ENCODE assay signal across 8 cellular contexts in the genomic region with DNA sequence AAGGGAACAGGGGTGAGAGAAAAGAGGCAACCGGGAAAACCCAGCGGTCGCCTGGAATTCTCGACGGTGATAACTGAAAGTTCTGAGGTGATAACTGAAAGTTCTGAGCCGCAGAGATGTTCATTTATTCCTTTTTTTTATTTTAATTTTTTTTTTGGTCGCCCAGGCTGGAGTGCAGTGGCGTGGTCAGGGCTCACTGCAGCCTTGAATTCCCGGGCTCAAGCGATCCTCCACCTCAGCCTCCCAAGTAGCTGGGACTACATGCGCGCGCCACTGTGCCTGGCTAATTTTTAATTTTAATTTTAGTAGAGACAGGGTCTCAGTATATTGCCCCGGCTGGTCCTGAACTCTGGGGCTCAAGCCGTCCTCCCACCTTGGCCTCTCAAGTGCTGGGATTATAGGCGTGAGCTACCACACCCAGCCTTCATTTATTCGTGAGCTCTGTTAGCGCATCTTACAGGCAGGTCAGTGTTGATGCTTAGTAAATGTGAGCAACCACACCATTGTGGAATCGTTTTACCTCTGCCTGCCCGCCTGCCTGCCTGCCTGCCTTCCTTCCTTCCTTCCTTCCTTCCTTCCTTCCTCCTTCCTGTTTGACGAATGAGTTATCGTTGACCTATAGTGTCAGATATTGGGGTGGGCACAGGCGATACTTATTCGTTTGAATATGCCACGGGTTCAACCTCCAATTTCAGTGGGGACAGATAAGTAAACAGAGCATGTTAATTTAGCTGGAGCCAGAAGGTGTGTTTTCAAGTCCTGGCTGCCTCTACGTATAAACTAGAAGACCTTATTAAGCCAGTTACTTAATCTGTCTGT. TPM values are rescaled to one million over a fixed set of nuclear protein-coding genes. Genes with fewer than 3 reads are reported as not detected.
A peak's percentile ranks its signal among the peaks of the same experiment; 100 is the strongest.
DNase-seq lines count a peak whose midpoint lies in the region; ATAC-seq, FAIRE-seq and TF ChIP-seq lines count a peak whose summit lies in the region.

No MANE protein-coding gene starts in this region.

- H3K9me2 ChIP-seq in SU-DHL-6 (replicated peaks; ENCODE audit: insufficient read depth, low read length) = no peaks in the 10 kb centered on the region

- TF ChIP-seq CTCF in SU-DHL-6 (IDR thresholded peaks at IDR 0.05; ENCODE audit: insufficient read depth, low read length, poor library complexity, severe bottlenecking) = no peak
- TF ChIP-seq CTCF in esophagus squamous epithelium (IDR thresholded peaks at IDR 0.05) = no peak
- TF ChIP-seq CTCF in pancreas (IDR thresholded peaks at IDR 0.05) = no peak

- ATAC-seq in GM18520 (IDR thresholded peaks at IDR 0.05; ENCODE audit: unreplicated experiment) (peak; percentile 7), HG02763 (IDR thresholded peaks at IDR 0.05; ENCODE audit: unreplicated experiment) (peak; percentile 20), pancreas (peak; percentile 13 to 34 (median 25))

- DNase-seq in esophagus squamous epithelium (lab: John Stamatoyannopoulos, UW) (no peak), pancreas (peak in 1 of 6 donors; percentile 31), C1 segment of cervical spinal cord (lab: John Stamatoyannopoulos, UW) (no peak), HCEC 1CT (no peak), SIG-M5 (lab: John Stamatoyannopoulos, UW) (no peak)

- no peaks in the 10 kb centered on the region for H4K20me1 ChIP-seq in SU-DHL-6 (ENCODE audit: low read depth, low read length)

- H3K4me1 ChIP-seq in esophagus squamous epithelium (peaks cover 8 to 48% (median 20%) of the 10 kb centered on the region in 3 donors), pancreas (peaks cover 0 to 19% (median 18%) of the 10 kb centered on the region in 3 donors)

- no peaks in the 10 kb centered on the region for H3F3A ChIP-seq in SU-DHL-6 (ENCODE audit: insufficient read depth)

- no peak for FAIRE-seq in pancreas (lab: Jason Lieb, UNC)

- no peaks in the 10 kb centered on the region for H3K36me3 ChIP-seq in SU-DHL-6 (ENCODE audit: low read length)
- peaks cover 0 to 10% (median 0%) of the 10 kb centered on the region in 3 donors for H3K36me3 ChIP-seq in esophagus squamous epithelium
- no peaks in the 10 kb centered on the region for H3K36me3 ChIP-seq in pancreas

- H3K4me2 ChIP-seq in SU-DHL-6 (ENCODE audit: low read depth, low read length, poor library complexity, severe bottlenecking) = peak overlapping the region; percentile 85

- no peaks in the 10 kb centered on the region for H3K27me3 ChIP-seq in SU-DHL-6 (ENCODE audit: low read length)
- H3K27me3 ChIP-seq in esophagus squamous epithelium = no peaks in the 10 kb centered on the region
- H3K27me3 ChIP-seq in pancreas = no peaks in the 10 kb centered on the region

- H3K79me2 ChIP-seq in SU-DHL-6 (ENCODE audit: insufficient read depth, low read length) = peaks cover 51% of the 10 kb centered on the region

- H3K9me3 ChIP-seq in SU-DHL-6 (ENCODE audit: insufficient read depth, low read length) (no peaks in the 10 kb centered on the region), esophagus squamous epithelium (no peaks in the 10 kb centered on the region), pancreas (no peaks in the 10 kb centered on the region)

- peak overlapping the region; percentile 99 for H2AFZ ChIP-seq in SU-DHL-6 (ENCODE audit: low read depth, low read length, severe bottlenecking)

- intact Hi-C loops in esophagus squamous epithelium (cut with DNase I) = no loop called here
- intact Hi-C loops in pancreas (cut with DNase I) = no loop called here

- H3K27ac ChIP-seq in SU-DHL-6 (ENCODE audit: low read depth, low read length) = peak overlapping the region; percentile 44
- peak overlapping the region; percentile 81 to 98 (median 94) for H3K27ac ChIP-seq in esophagus squamous epithelium
- peak overlapping the region in 2 of 4 donors; percentile 84 to 91 for H3K27ac ChIP-seq in pancreas

- TF ChIP-seq POLR2A in esophagus squamous epithelium (IDR thresholded peaks at IDR 0.05) = no peak

- peak overlapping the region; percentile 76 for H3K9ac ChIP-seq in SU-DHL-6 (ENCODE audit: low read length)

- WGBS in esophagus squamous epithelium, 2 donors = 24 to 25% methylated on average over 25 to 26 of the region's 26 CpGs
- 28 to 31% methylated on average over 26 of the region's 26 CpGs for WGBS in pancreas, 2 donors

- H3K4me3 ChIP-seq in SU-DHL-6 (ENCODE audit: insufficient read depth, low read length, poor library complexity, severe bottlenecking) (peak overlapping the region; percentile 100), esophagus squamous epithelium (peak overlapping the region; percentile 49 to 93 (median 76)), pancreas (peak overlapping the region; percentile 64 to 81 (median 66))

RNA-seq across cellular contexts. Expression of a gene that starts 0.6 kb away (rescaled TPM):
- 10 to 100 TPM in 2 of 4 donors, 1 to 10 TPM in 2; 3.6 to 14.5 (median 9.9) TPM for total RNA-seq in esophagus squamous epithelium
- total RNA-seq in pancreas = 1 to 10 TPM; 3.0 to 6.1 (median 5.0) TPM
- polyA plus RNA-seq in pancreas = 1 to 10 TPM; 4.7 to 9.6 TPM
